29 cellular contexts compared by ENCODE assay signal in genomic region chr6:31485063-31485462, GRCh38. TPM values are rescaled to one million over a fixed set of nuclear protein-coding genes. Genes with fewer than 3 reads are reported as not detected.
DNase-seq lines count a peak whose midpoint lies in the region; ATAC-seq and TF ChIP-seq lines count a peak whose summit lies in the region.
"Had no signal": no experiment of that assay in that cellular context is flagged by ENCODE, and none has a peak within 500 bp of the region (broad histone marks: within the 10 kb centered on the region; RNA-seq: fewer than 3 reads in every experiment).

No MANE protein-coding gene starts in this region.

- in situ Hi-C loops in IMR-90 (cut with MboI; ENCODE audit: low sequenced_read_pairs), result no loop called here
- in situ Hi-C loops in GM13977 (cut with MboI; ENCODE audit: low pct_unique_long_range_greater_than_20kb, low sequenced_read_pairs, unreplicated experiment), result no loop called here

- H4K20me1 ChIP-seq in IMR-90 (ENCODE audit: insufficient read depth, low read length), result no peaks in the 10 kb centered on the region
- no peaks in the 10 kb centered on the region for H4K20me1 ChIP-seq in fibroblast of lung (ENCODE audit: control insufficient read depth, extremely low read depth, insufficient read depth, low read length)

- peak overlapping the region; percentile 72 for H4K91ac ChIP-seq in IMR-90 (ENCODE audit: insufficient read depth, low read depth, low read length)

- H3K18ac ChIP-seq in IMR-90 (ENCODE audit: low read depth, low read length), result no peak overlapping the region

- H2BK120ac ChIP-seq in IMR-90 (ENCODE audit: low read depth, low read length), result peak overlapping the region; percentile 93

- H3K27ac ChIP-seq in IMR-90 (ENCODE audit: insufficient read depth, low read length) (no peak overlapping the region), fibroblast of lung (ENCODE audit: insufficient read depth, low read length) (no peak overlapping the region)
- H3K27ac ChIP-seq: RWPE1, SK-N-MC had no signal

- H3K9ac ChIP-seq in IMR-90 (ENCODE audit: low read depth, low read length), result no peak overlapping the region
- no peak overlapping the region for H3K9ac ChIP-seq in fibroblast of lung (ENCODE audit: insufficient read depth, low read length)

- H4K8ac ChIP-seq in IMR-90 (ENCODE audit: low read depth in 2 of 2, low read length in 2 of 2), result peak overlapping the region in 1 of 2 experiments; percentile 66; a peak in 3 of 4 replicates

- no peak overlapping the region for H3K4me3 ChIP-seq in IMR-90 (ENCODE audit: insufficient read depth, low read depth, low read length)
- H3K4me3 ChIP-seq in fibroblast of lung (replicated peaks in 1 of 4; ENCODE audit: control extremely low read depth in 1 of 4, insufficient read depth in 1 of 4, low read depth in 3 of 4, low read length in 4 of 4), result no peak overlapping the region
- H3K4me3 ChIP-seq: SK-N-MC had no signal

- CTCF ChIA-PET in IMR-90 (lab: Yijun Ruan, JAX), result no interaction called here

- no peak for TF ChIP-seq RAD21 in IMR-90 (IDR thresholded peaks at IDR 0.05; ENCODE audit: low read length)

- H3K9me3 Mint-ChIP-seq in osteocyte (ENCODE audit: unreplicated experiment), result no peaks in the 10 kb centered on the region
- H3K9me3 Mint-ChIP-seq: CD8-positive, alpha-beta memory T cell; HFFc6 had no signal

- H3K4me2 ChIP-seq in IMR-90 (ENCODE audit: low read depth, low read length), result peak overlapping the region; percentile 83; the same call in 1 of the 2 replicates
- H3K4me2 ChIP-seq in fibroblast of lung (ENCODE audit: extremely low read depth, insufficient read depth, low read length), result peak overlapping the region; percentile 17

- no TSS peak for BruUV-seq in IMR-90 (replicated peaks; lab: Mats Ljungman, UMichigan)

- H3K79me2 ChIP-seq in fibroblast of lung (ENCODE audit: control insufficient read depth, insufficient read depth, low read length), result no peaks in the 10 kb centered on the region

- H3K36me3 Mint-ChIP-seq in osteocyte (ENCODE audit: unreplicated experiment), result no peaks in the 10 kb centered on the region

- H3K27me3 Mint-ChIP-seq in osteocyte (ENCODE audit: unreplicated experiment), result no peaks in the 10 kb centered on the region
- H3K27me3 Mint-ChIP-seq: CD8-positive, alpha-beta memory T cell had no signal

- H3K4ac ChIP-seq in IMR-90 (ENCODE audit: low read depth, low read length), result peak overlapping the region; percentile 52; the same call in 1 of the 2 replicates

- H3K36me3 ChIP-seq in IMR-90 (ENCODE audit: control insufficient read depth, insufficient read depth, low read length) (no peaks in the 10 kb centered on the region), fibroblast of lung (ENCODE audit: control insufficient read depth, insufficient read depth, low read length) (no peaks in the 10 kb centered on the region)
- H3K36me3 ChIP-seq: BE2C had no signal

- H3K4me1 ChIP-seq in IMR-90 (ENCODE audit: control insufficient read depth, insufficient read depth, low read length) (peaks cover 2% of the 10 kb centered on the region; the same call in 1 of the 2 replicates), fibroblast of lung (ENCODE audit: control insufficient read depth, extremely low read depth, insufficient read depth, low read length) (peaks cover 2% of the 10 kb centered on the region)
- H3K4me1 ChIP-seq: BE2C had no signal

- no CpG with 5 or more reads among the region's 1 CpG for WGBS in IMR-90 (ENCODE audit: extremely low coverage in 2 of 2, insufficient read length in 1 of 2), 2 experiments

- intact Hi-C loops in IMR-90 (cut with micrococcal nuclease), result no loop called here
- intact Hi-C loops in Right ventricle myocardium inferior (cut with DNase I), result no loop called here

- TF ChIP-seq POLR2A in IMR-90 (IDR thresholded peaks at IDR 0.05; ENCODE audit: low read depth, low read length) (no peak), GM18505 (IDR thresholded peaks at IDR 0.05; ENCODE audit: borderline replicate concordance, extremely low read depth, insufficient read depth, insufficient read length) (no peak)

- peak overlapping the region; percentile 68; the same call in 1 of the 2 replicates for H3K14ac ChIP-seq in IMR-90 (replicated peaks; ENCODE audit: low read depth, low read length)

- H2AFZ ChIP-seq in IMR-90 (replicated peaks; ENCODE audit: low read length, poor library complexity) (peak overlapping the region; percentile 82), fibroblast of lung (ENCODE audit: low read length) (no peak overlapping the region)

- H3K79me1 ChIP-seq in IMR-90 (ENCODE audit: low read depth in 1 of 2, low read length in 2 of 2), result peaks cover 0 to 4% of the 10 kb centered on the region in 2 experiments; a peak in 1 of 4 replicates

- DNase-seq in ELR (ENCODE audit: low read depth), result peak; percentile 30
- DNase-seq in IMR-90, result peak; percentile 38
- DNase-seq in fibroblast of lung (ENCODE audit: low read depth in 2 of 2), result peak in 1 of 2 donors; percentile 49
- DNase-seq in osteocyte (ENCODE audit: extremely low spot score, unreplicated experiment), result no peak
- DNase-seq in Right ventricle myocardium inferior (ENCODE audit: missing footprints), result no peak
- DNase-seq in GM13977 (ENCODE audit: low spot score), result no peak
- DNase-seq in NCI-H774 (lab: John Stamatoyannopoulos, UW), result no peak
- DNase-seq: BE2C; Calu3; CD8-positive, alpha-beta memory T cell; DMS79 treated with DMSO at 0.1 percent for 48 hours; H7; HFFc6; KBM-7; NCI-H1105 treated with DMSO at 0.1 percent for 48 hours; NCI-H146; NCI-H1930; NCI-H2107; NCI-H446; NCI-H526; SIG-M5 had no signal

- H2AK5ac ChIP-seq in IMR-90 (ENCODE audit: low read depth, low read length), result no peak overlapping the region

- H3K27me3 ChIP-seq in IMR-90 (ENCODE audit: control insufficient read depth, insufficient read depth, low read length), result peaks cover 3% of the 10 kb centered on the region; the same call in 1 of the 2 replicates
- no peaks in the 10 kb centered on the region for H3K27me3 ChIP-seq in fibroblast of lung (ENCODE audit: control insufficient read depth, insufficient read depth, low read length)

- ATAC-seq in IMR-90 (ENCODE audit: low read depth) (no peak; the same call in 1 of the 2 replicates), GM18505 (IDR thresholded peaks at IDR 0.05; ENCODE audit: unreplicated experiment) (no peak), Right ventricle myocardium inferior (no peak)

- H3K9me3 ChIP-seq in IMR-90 (ENCODE audit: control insufficient read depth, insufficient read depth, low read length) (no peaks in the 10 kb centered on the region), fibroblast of lung (ENCODE audit: control insufficient read depth, insufficient read depth, low read depth, low read length) (no peaks in the 10 kb centered on the region)
- H3K9me3 ChIP-seq: BE2C had no signal

- POLR2A ChIA-PET in IMR-90 (lab: Charles Lee; ENCODE audit: unreplicated experiment), result no interaction called here

- H3K27ac Mint-ChIP-seq in osteocyte (ENCODE audit: unreplicated experiment), result peak overlapping the region; percentile 74
- H3K27ac Mint-ChIP-seq: CD14-positive monocyte; CD8-positive, alpha-beta memory T cell; HFFc6 had no signal

- dilution Hi-C loops in IMR-90 (cut with HindIII; ENCODE audit: low sequenced_read_pairs, unreplicated experiment), result no loop called here

- no peaks in the 10 kb centered on the region for H3K9me1 ChIP-seq in IMR-90 (ENCODE audit: insufficient read depth, low read length)

- peak overlapping the region; percentile 5 for H3K4me3 Mint-ChIP-seq in osteocyte (ENCODE audit: unreplicated experiment)
- H3K4me3 Mint-ChIP-seq: CD14-positive monocyte; CD8-positive, alpha-beta memory T cell; HFFc6 had no signal

- no peak overlapping the region; the same call in 1 of the 2 replicates for H4K5ac ChIP-seq in IMR-90 (ENCODE audit: low read depth, low read length)

- peak overlapping the region; percentile 34 for H2BK5ac ChIP-seq in IMR-90 (ENCODE audit: low read depth, low read length, poor library complexity, severe bottlenecking)

- H3K4me1 Mint-ChIP-seq in osteocyte (ENCODE audit: unreplicated experiment), result peaks cover 17% of the 10 kb centered on the region

- no peak for TF ChIP-seq CTCF in IMR-90 (conservative IDR thresholded peaks at IDR 0.05; ENCODE audit: low read depth, low read length)
- no peak for TF ChIP-seq CTCF in fibroblast of lung (conservative IDR thresholded peaks at IDR 0.05 in 1 of 2, IDR thresholded peaks at IDR 0.05 in 1 of 2; ENCODE audit: low read depth in 1 of 2, low read length in 2 of 2)
- no peak for TF ChIP-seq CTCF in osteocyte (IDR thresholded peaks at IDR 0.05)
- no peak for TF ChIP-seq CTCF in GM13977 (IDR thresholded peaks at IDR 0.05; ENCODE audit: extremely low read depth, insufficient read depth, missing control alignments)

- H3K56ac ChIP-seq in IMR-90 (ENCODE audit: extremely low read depth, insufficient read depth, low read length), result peak overlapping the region; percentile 41; the same call in 1 of the 2 replicates

- peak overlapping the region; percentile 88; the same call in 1 of the 2 replicates for H2BK20ac ChIP-seq in IMR-90 (ENCODE audit: low read depth, low read length)

- no peak overlapping the region for H2AK9ac ChIP-seq in IMR-90 (replicated peaks; ENCODE audit: low read depth, low read length, poor library complexity)

- no peak overlapping the region; the same call in 2 of the 3 replicates for H2BK15ac ChIP-seq in IMR-90 (ENCODE audit: low read depth, low read length)

- H3K23ac ChIP-seq in IMR-90 (ENCODE audit: low read depth, low read length), result 0 out of 2 replicates have a peak overlapping the region, but pooled peaks have one; percentile 76

RNA-seq across cellular contexts. Expression of gene MICB, which starts 12.9 kb away (rescaled TPM):
- total RNA-seq in IMR-90 (2012; rRNA removed) (11.1 and 11.7 TPM in 2 replicates), fibroblast of lung (6.2 and 17.2 TPM in 2 replicates), osteocyte (12.1 and 13.8 TPM in 2 replicates), Right ventricle myocardium inferior (1.5 TPM)
- polyA plus RNA-seq in IMR-90 (2012; rRNA removed) (9.6 and 9.9 TPM in 2 replicates), fibroblast of lung (18.6 and 19.2 TPM in 2 replicates)
- polyA plus RNA-seq in IMR-90 (2012; cell fraction: cytosol; rRNA removed), result 4.5 and 6.4 TPM in 2 replicates
- polyA plus RNA-seq in IMR-90 (2012; cell fraction: nucleus; rRNA removed; ENCODE audit: low replicate concordance), result 7.4 and 9.4 TPM in 2 replicates
- polyA plus RNA-seq in fibroblast of lung (2012), result 9.9 and 10.6 TPM in 2 replicates
- polyA minus RNA-seq in fibroblast of lung (ENCODE audit: low replicate concordance), result 19.0 and 20.3 TPM in 2 replicates

RNA-seq across cellular contexts. Expression of gene MCCD1, which starts 43.7 kb away (rescaled TPM):
- not detected in 2 replicates for total RNA-seq in IMR-90 (2012; rRNA removed)
- not detected in 2 replicates for polyA plus RNA-seq in IMR-90 (2012; rRNA removed)
- not detected in 2 replicates for polyA plus RNA-seq in IMR-90 (2012; cell fraction: cytosol; rRNA removed)
- not detected in 2 replicates for polyA plus RNA-seq in IMR-90 (2012; cell fraction: nucleus; rRNA removed; ENCODE audit: low replicate concordance)
- total RNA-seq in fibroblast of lung, result not detected in 2 replicates
- not detected in 2 replicates for polyA plus RNA-seq in fibroblast of lung
- polyA plus RNA-seq in fibroblast of lung (2012), result not detected in 2 replicates
- polyA minus RNA-seq in fibroblast of lung (ENCODE audit: low replicate concordance), result not detected in 2 replicates
- not detected in 2 replicates for total RNA-seq in osteocyte
- total RNA-seq in Right ventricle myocardium inferior, result not detected
- total RNA-seq: A673; Calu3; CD8-positive, alpha-beta memory T cell; G401; H7; HFFc6; LHCN-M2; MCF 10A had no signal
- polyA plus RNA-seq: CD14-positive monocyte; CD8-positive, alpha-beta memory T cell had no signal

RNA-seq across cellular contexts. Expression of gene DDX39B, which starts 56.7 kb away (rescaled TPM):
- 640 and 796 TPM in 2 replicates for total RNA-seq in IMR-90 (2012; rRNA removed)
- polyA plus RNA-seq in IMR-90 (2012; rRNA removed), result 371 and 477 TPM in 2 replicates
- 398 and 588 TPM in 2 replicates for polyA plus RNA-seq in IMR-90 (2012; cell fraction: cytosol; rRNA removed)
- polyA plus RNA-seq in IMR-90 (2012; cell fraction: nucleus; rRNA removed; ENCODE audit: low replicate concordance), result 1,377 and 2,192 TPM in 2 replicates
- 192 and 370 TPM in 2 replicates for total RNA-seq in fibroblast of lung
- 323 and 410 TPM in 2 replicates for polyA plus RNA-seq in fibroblast of lung
- polyA plus RNA-seq in fibroblast of lung (2012), result 257 and 260 TPM in 2 replicates
- polyA minus RNA-seq in fibroblast of lung (ENCODE audit: low replicate concordance), result 667 and 956 TPM in 2 replicates
- 315 and 331 TPM in 2 replicates for total RNA-seq in osteocyte
- total RNA-seq in Right ventricle myocardium inferior, result 159 TPM

Comparison
In these comparisons a context has a peak if more than half of its experiments do, and no peak if none do; other contexts are left out.
1. DNase-seq: peak in ELR (single experiment) and IMR-90 (single experiment); none in osteocyte (single experiment), Right ventricle myocardium inferior (single experiment), GM13977 (single experiment) and NCI-H774 (single experiment).